8 cellular contexts compared by ENCODE assay signal in genomic region chr12:50132505-50133135, GRCh38. TPM values are rescaled to one million over a fixed set of nuclear protein-coding genes. Genes with fewer than 3 reads are reported as not detected.
A peak's percentile ranks its signal among the peaks of the same experiment; 100 is the strongest.
DNase-seq lines count a peak whose midpoint lies in the region; FAIRE-seq and TF ChIP-seq lines count a peak whose summit lies in the region.

No MANE protein-coding gene starts in this region.

- no peak overlapping the region for H3K4me3 Mint-ChIP-seq in activated naive CD8-positive, alpha-beta T cell treated with anti-CD3 and anti-CD28 coated beads for 36 hours

- no peaks in the 10 kb centered on the region for H3K9me3 ChIP-seq in kidney (ENCODE audit: control insufficient read depth in 1 of 2, low read length in 2 of 2)

- TF ChIP-seq CTCF in D721Med (IDR thresholded peaks at IDR 0.05; ENCODE audit: insufficient read depth, missing control alignments) (peak; percentile 65), kidney (IDR thresholded peaks at IDR 0.05; ENCODE audit: borderline replicate concordance, extremely low read depth, insufficient read depth) (peak; percentile 54)

- no peak for FAIRE-seq in D721Med (lab: Jason Lieb, UNC)
- no peak for FAIRE-seq in kidney (lab: Jason Lieb, UNC)

- peak; percentile 67 for TF ChIP-seq RAD21 in Ishikawa (IDR thresholded peaks at IDR 0.05; ENCODE audit: low read depth)

- intact Hi-C loops in kidney (cut with DNase I): no loop called here

- peak overlapping the region; percentile 32 for H3K27ac Mint-ChIP-seq in activated naive CD8-positive, alpha-beta T cell treated with anti-CD3 and anti-CD28 coated beads for 36 hours

- H3K9ac ChIP-seq in kidney (ENCODE audit: low read length in 2 of 2): no peak overlapping the region

- no peaks in the 10 kb centered on the region for H3K9me3 Mint-ChIP-seq in activated naive CD8-positive, alpha-beta T cell treated with anti-CD3 and anti-CD28 coated beads for 36 hours

- peaks cover 14 to 19% of the 10 kb centered on the region in 2 donors for H3K36me3 ChIP-seq in kidney (ENCODE audit: control insufficient read depth in 1 of 2, insufficient read depth in 2 of 2, low read length in 2 of 2)

- peaks cover 13% of the 10 kb centered on the region for H3K4me1 Mint-ChIP-seq in activated naive CD8-positive, alpha-beta T cell treated with anti-CD3 and anti-CD28 coated beads for 36 hours

- H3K4me3 ChIP-seq in kidney (ENCODE audit: low read length in 2 of 2): no peak overlapping the region

- H3K27me3 Mint-ChIP-seq in activated naive CD8-positive, alpha-beta T cell treated with anti-CD3 and anti-CD28 coated beads for 36 hours: no peaks in the 10 kb centered on the region

- TF ChIP-seq EP300 in Ishikawa (IDR thresholded peaks at IDR 0.05; ENCODE audit: borderline replicate concordance): no peak

- peaks cover 0 to 4% of the 10 kb centered on the region in 2 donors for H3K4me1 ChIP-seq in kidney (ENCODE audit: control insufficient read depth in 1 of 2, insufficient read depth in 1 of 2, low read depth in 1 of 2, low read length in 2 of 2)

- no peak overlapping the region for H3K27ac ChIP-seq in kidney (ENCODE audit: low read depth in 2 of 2, low read length in 2 of 2)

- peaks cover 22% of the 10 kb centered on the region for H3K36me3 Mint-ChIP-seq in activated naive CD8-positive, alpha-beta T cell treated with anti-CD3 and anti-CD28 coated beads for 36 hours

- DNase-seq in D721Med (ENCODE audit: insufficient read length, low spot score) (no peak), kidney (no peak), SW480 (ENCODE audit: low spot score) (no peak), T1000 (lab: John Stamatoyannopoulos, UW) (no peak), HK-2 (ENCODE audit: unreplicated experiment) (no peak), NCI-H226 (no peak)
- no peak for DNase-seq in activated naive CD8-positive, alpha-beta T cell treated with anti-CD3 and anti-CD28 coated beads for 36 hours

TF ChIP-seq in Ishikawa, 13 proteins besides CTCF, POLR2A, EP300 and RAD21:
- TF ChIP-seq TEAD4 (IDR thresholded peaks at IDR 0.05) (no peak), YY1 (IDR thresholded peaks at IDR 0.05; ENCODE audit: low read depth) (no peak), TAF1 (IDR thresholded peaks at IDR 0.05; ENCODE audit: low read depth) (no peak), FOXM1 (IDR thresholded peaks at IDR 0.05; ENCODE audit: borderline replicate concordance, low read depth) (no peak), ZBTB7A (IDR thresholded peaks at IDR 0.05; ENCODE audit: low read depth) (no peak), USF1 (IDR thresholded peaks at IDR 0.05) (no peak), CREB1 (IDR thresholded peaks at IDR 0.05; ENCODE audit: low read depth) (no peak), EGR1 (IDR thresholded peaks at IDR 0.05) (no peak), MAX (IDR thresholded peaks at IDR 0.05) (no peak), CEBPB (IDR thresholded peaks at IDR 0.05) (no peak), REST (IDR thresholded peaks at IDR 0.05; ENCODE audit: low read depth) (no peak), TCF12 (IDR thresholded peaks at IDR 0.05; ENCODE audit: low read depth) (no peak), NFIC (IDR thresholded peaks at IDR 0.05) (no peak)

RNA-seq across cellular contexts. Expression of gene COX14, which starts 20.6 kb away (rescaled TPM):
- total RNA-seq in activated naive CD8-positive, alpha-beta T cell treated with anti-CD3 and anti-CD28 coated beads for 36 hours: 10 to 100 TPM; 48.3 to 49.2 TPM
- total RNA-seq in kidney: 68.2 TPM
- 242 TPM for polyA plus RNA-seq in kidney (ENCODE audit: insufficient read depth, low read depth, low replicate concordance)

RNA-seq across cellular contexts. Expression of gene GPD1, which starts 28.8 kb away (rescaled TPM):
- under 1 TPM; 0.39 to 0.86 TPM for total RNA-seq in activated naive CD8-positive, alpha-beta T cell treated with anti-CD3 and anti-CD28 coated beads for 36 hours
- total RNA-seq in kidney: 15.1 TPM
- polyA plus RNA-seq in kidney (ENCODE audit: insufficient read depth, low read depth, low replicate concordance): 139 TPM

RNA-seq across cellular contexts. Expression of gene CERS5, which starts 34.5 kb away (rescaled TPM):
- 10 to 100 TPM; 36.4 to 41.3 TPM for total RNA-seq in activated naive CD8-positive, alpha-beta T cell treated with anti-CD3 and anti-CD28 coated beads for 36 hours
- 52.1 TPM for total RNA-seq in kidney
- 40.2 TPM for polyA plus RNA-seq in kidney (ENCODE audit: insufficient read depth, low read depth, low replicate concordance)

RNA-seq across cellular contexts. Expression of gene SMARCD1, which starts 47.5 kb away (rescaled TPM):
- 10 to 100 TPM; 65.8 to 74.8 TPM for total RNA-seq in activated naive CD8-positive, alpha-beta T cell treated with anti-CD3 and anti-CD28 coated beads for 36 hours
- 51.1 TPM for total RNA-seq in kidney
- polyA plus RNA-seq in kidney (ENCODE audit: insufficient read depth, low read depth, low replicate concordance): 21.9 TPM
